ENCODE assay signal across 16 cellular contexts in genomic region chr15:91891101-91891500, GRCh38. TPM values are rescaled to one million over a fixed set of nuclear protein-coding genes. Genes with fewer than 3 reads are reported as not detected.
DNase-seq lines count a peak whose midpoint lies in the region; ATAC-seq, FAIRE-seq and TF ChIP-seq lines count a peak whose summit lies in the region.
"Had no signal": no experiment of that assay in that cellular context is flagged by ENCODE, and none has a peak within 500 bp of the region (broad histone marks: within the 10 kb centered on the region; RNA-seq: fewer than 3 reads in every experiment).

No MANE protein-coding gene starts in this region.

- H3K4me1 ChIP-seq in A549 (peaks cover 12% of the 10 kb centered on the region), mucosa of descending colon (ENCODE audit: low read depth) (peaks cover 28% of the 10 kb centered on the region)

- intact Hi-C loops in CD14-positive monocyte (cut with micrococcal nuclease): no loop called here
- intact Hi-C loops in mucosa of descending colon (cut with DNase I, micrococcal nuclease): no loop called here

- H3K36me3 Mint-ChIP-seq in CD14-positive monocyte: peaks cover 17 to 43% of the 10 kb centered on the region in 2 donors

- peaks cover 47% of the 10 kb centered on the region for H3K4me1 Mint-ChIP-seq in CD14-positive monocyte

- peak overlapping the region in 4 of 7 donors; percentile 30 to 61 (median 45) for H3K27ac Mint-ChIP-seq in CD14-positive monocyte
- H3K27ac Mint-ChIP-seq: CD8-positive, alpha-beta T cell had no signal

- ATAC-seq in A549 (no peak), GM19397 (IDR thresholded peaks at IDR 0.05; ENCODE audit: unreplicated experiment) (no peak), mucosa of descending colon (no peak)
- ATAC-seq: CD8-positive, alpha-beta T cell had no signal

- TF ChIP-seq EP300 in A549 (IDR thresholded peaks at IDR 0.05): no peak

- WGBS in A549 (ENCODE audit: missing lambda C conversion rate): 79% methylated on average over 1 of the region's 1 CpG

- H3K4me2 ChIP-seq in A549: peak overlapping the region; percentile 23; the same call in 2 of the 3 replicates
- H3K4me2 ChIP-seq: KMS-11 had no signal

- no peak for TF ChIP-seq RAD21 in A549 (conservative IDR thresholded peaks at IDR 0.05 in 1 of 2, IDR thresholded peaks at IDR 0.05 in 1 of 2)

- no peak for TF ChIP-seq POLR2A in A549 (IDR thresholded peaks at IDR 0.05; ENCODE audit: low read length)

- TF ChIP-seq CTCF in A549 (IDR thresholded peaks at IDR 0.05): no peak
- no peak for TF ChIP-seq CTCF in CD14-positive monocyte (IDR thresholded peaks at IDR 0.05)
- TF ChIP-seq CTCF in mucosa of descending colon (IDR thresholded peaks at IDR 0.05): no peak

- FAIRE-seq in A549 (lab: Jason Lieb, UNC): no peak
- FAIRE-seq: G401.6 had no signal

- no peaks in the 10 kb centered on the region for H3K36me3 ChIP-seq in mucosa of descending colon (ENCODE audit: low read depth)

- H3K9me3 ChIP-seq in A549 (peaks cover 6% of the 10 kb centered on the region; the same call in 1 of the 3 replicates), mucosa of descending colon (no peaks in the 10 kb centered on the region)

- H3K27me3 Mint-ChIP-seq in CD14-positive monocyte (ENCODE audit: low read depth in 3 of 3): no peaks in the 10 kb centered on the region

- peaks cover 0 to 6% (median 3%) of the 10 kb centered on the region in 7 donors for H3K9me3 Mint-ChIP-seq in CD14-positive monocyte

- H3K4me3 ChIP-seq in A549 (no peak overlapping the region), mucosa of descending colon (no peak overlapping the region)
- H3K4me3 ChIP-seq: BLaER1 treated with 17β-estradiol and CSF1 and Interleukin-3, amounts not matched to agents 10 nM and 100 nM; SK-N-MC had no signal

- DNase-seq in A549 (ENCODE audit: low read depth in 1 of 2, low spot score in 1 of 2): no peak
- no peak for DNase-seq in CD14-positive monocyte (ENCODE audit: low spot score)
- peak; percentile 82 for DNase-seq in SK-N-DZ (ENCODE audit: low spot score)
- DNase-seq in epithelial cell of prostate (ENCODE audit: low read depth, low spot score): no peak
- DNase-seq in mucosa of descending colon: no peak
- DNase-seq in activated CD4-positive, alpha-beta T cell treated with anti-CD3 and anti-CD28 coated beads for 1 hour: no peak
- DNase-seq: CD8-positive, alpha-beta T cell; DMS153; GOT3; NCI-H345; NCI-H774 had no signal

- no peak overlapping the region for H3K4me3 Mint-ChIP-seq in CD14-positive monocyte
- H3K4me3 Mint-ChIP-seq: CD8-positive, alpha-beta T cell had no signal

- POLR2A ChIA-PET in A549 (lab: Yijun Ruan, JAX): interaction anchor here (1.4 kb wide), 1 partner anchor 37 kb away, joined by 5 read pairs; the partner anchor contains the start of gene SLCO3A1

- CTCF ChIA-PET in A549 (lab: Yijun Ruan, JAX): interaction anchor here (0.8 to 2.7 kb wide), 5 partner anchors 37 to 186 kb away, joined by 3 to 9 read pairs (median 4); partner anchors contain the start of gene SLCO3A1

- H3K27ac ChIP-seq in A549 (no peak overlapping the region), epithelial cell of prostate (peak overlapping the region; percentile 75)
- H3K27ac ChIP-seq: BLaER1 treated with 17β-estradiol and CSF1 and Interleukin-3, amounts not matched to agents 10 nM and 100 nM; KMS-11; SK-N-MC had no signal

TF ChIP-seq in A549, 52 proteins besides CTCF, POLR2A, EP300 and RAD21:
- TF ChIP-seq ZNF302 (CRISPR knock-in tag; IDR thresholded peaks at IDR 0.05) (no peak), FOXS1 (CRISPR knock-in tag; IDR thresholded peaks at IDR 0.05) (no peak), MAX (IDR thresholded peaks at IDR 0.05) (no peak), RCOR1 (IDR thresholded peaks at IDR 0.05; ENCODE audit: low read depth, low read length) (no peak), MYC (IDR thresholded peaks at IDR 0.05; ENCODE audit: borderline replicate concordance, low read length) (no peak), BCL3 (IDR thresholded peaks at IDR 0.05) (no peak), RNF2 (IDR thresholded peaks at IDR 0.05; ENCODE audit: borderline replicate concordance, low read depth) (no peak), SREBF2 (IDR thresholded peaks at IDR 0.05) (no peak), HEYL (CRISPR knock-in tag; IDR thresholded peaks at IDR 0.05) (no peak), GATA3 (IDR thresholded peaks at IDR 0.05; ENCODE audit: borderline replicate concordance) (no peak), CBX2 (IDR thresholded peaks at IDR 0.05; ENCODE audit: borderline replicate concordance, low read depth) (no peak), HDAC2 (IDR thresholded peaks at IDR 0.05) (no peak), PBX3 (IDR thresholded peaks at IDR 0.05) (no peak), HOXA7 (CRISPR knock-in tag; IDR thresholded peaks at IDR 0.05) (no peak)

RNA-seq across cellular contexts. Expression of gene SLCO3A1, which starts 37.6 kb away (rescaled TPM):
- polyA plus RNA-seq in A549 (2011; rRNA removed) (17.0 and 21.8 TPM in 2 replicates), A549 (2017; fragmentation: RNase III; extraction: RNeasy Plus Mini Kit Qiagen cat#74134 plus additional on column Dnase treatment) (15.9 to 17.6 TPM (median 16.8 TPM) in 3 replicates), CD14-positive monocyte (10 to 100 TPM; 53.7 to 62.8 TPM)
- polyA plus RNA-seq in A549 (2012; cell fraction: cytosol; rRNA removed): 17.7 and 27.7 TPM in 2 replicates
- 25.6 and 27.8 TPM in 2 replicates for polyA plus RNA-seq in A549 (2012; cell fraction: nucleus; rRNA removed)
- polyA minus RNA-seq in A549 (2011; rRNA and poly(A)+ RNA removed): 55.3 and 55.4 TPM in 2 replicates
- polyA plus RNA-seq in SK-N-DZ (2014; cell fraction: cytosol; rRNA removed): 7.2 and 11.4 TPM in 2 replicates
- 19.2 and 23.3 TPM in 2 replicates for polyA plus RNA-seq in SK-N-DZ (2014; cell fraction: nucleus; rRNA removed)
- total RNA-seq in mucosa of descending colon: 10 to 100 TPM; 13.4 to 23.8 (median 14.3) TPM
